ENCODE assay signal across 8 cellular contexts in the genomic region with DNA sequence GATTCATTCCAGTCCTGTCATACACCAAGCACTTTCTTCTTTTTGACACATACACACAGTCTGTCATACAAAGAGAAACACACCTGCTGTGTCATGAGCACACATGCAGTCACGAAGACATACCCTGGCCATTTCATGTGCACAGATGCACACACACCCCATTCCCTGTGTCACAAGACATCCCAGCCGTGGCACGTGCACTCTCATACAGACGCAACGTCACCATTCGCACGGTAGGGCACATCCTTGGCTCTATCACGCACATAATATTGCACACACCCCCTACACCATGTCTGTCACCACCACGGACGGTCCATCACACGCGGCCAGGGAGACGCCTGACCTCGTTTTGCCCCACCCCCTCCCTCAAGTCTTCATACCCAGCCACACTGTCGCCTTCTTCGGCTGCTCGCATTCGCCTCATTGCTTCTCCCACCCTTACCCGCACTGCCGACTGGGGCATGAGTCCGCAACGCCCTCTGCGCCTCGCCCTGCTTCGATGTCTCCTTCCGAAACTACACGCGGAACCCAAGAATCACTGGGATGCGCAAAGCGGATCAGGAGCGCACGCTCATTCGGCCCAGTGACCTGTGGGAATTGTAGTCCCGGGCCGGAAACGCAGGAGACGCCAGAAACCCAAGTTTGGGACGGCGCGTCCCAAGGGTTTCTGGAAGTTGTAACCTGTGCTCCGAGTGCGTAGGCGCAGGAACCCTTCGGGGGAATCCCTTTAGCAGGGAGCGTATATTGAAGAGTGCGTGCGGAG. TPM values are rescaled to one million over a fixed set of nuclear protein-coding genes. Genes with fewer than 3 reads are reported as not detected.
A peak's percentile ranks its signal among the peaks of the same experiment; 100 is the strongest.
DNase-seq lines count a peak whose midpoint lies in the region; ATAC-seq, FAIRE-seq and TF ChIP-seq lines count a peak whose summit lies in the region.

No MANE protein-coding gene starts in this region.

- ATAC-seq in naive thymus-derived CD8-positive, alpha-beta T cell: peak; percentile 68 to 84
- no peak for ATAC-seq in HG03432 (IDR thresholded peaks at IDR 0.05; ENCODE audit: unreplicated experiment)

- H2AFZ ChIP-seq in endothelial cell of umbilical vein (ENCODE audit: low read depth, low read length): peak overlapping the region; percentile 91

- H3K27me3 Mint-ChIP-seq in activated CD4-positive, alpha-beta T cell treated with anti-CD3 and anti-CD28 coated beads, Interleukin-2, amount 10 ng/mL, durations not matched to agents 24 days and 14 days: peaks cover 31% of the 10 kb centered on the region
- peaks cover 5 to 46% (median 30%) of the 10 kb centered on the region in 5 donors for H3K27me3 Mint-ChIP-seq in naive thymus-derived CD8-positive, alpha-beta T cell

- no peak for FAIRE-seq in endothelial cell of umbilical vein (lab: Jason Lieb, UNC)

- BruUV-seq in endothelial cell of umbilical vein (replicated peaks; lab: Mats Ljungman, UMichigan): no TSS peak

- CTCF ChIA-PET in endothelial cell of umbilical vein (lab: Charles Lee): interaction anchor here (0.9 to 1.6 kb wide), 3 partner anchors 11 to 75 kb away, joined by 4 to 7 read pairs (median 5); no protein-coding TSS in a partner anchor

- H3K27ac ChIP-seq in endothelial cell of umbilical vein (ENCODE audit: insufficient read depth, low read depth, low read length) (no peak overlapping the region), urinary bladder (ENCODE audit: low read depth) (no peak overlapping the region)

- H3K9me3 Mint-ChIP-seq in activated CD4-positive, alpha-beta T cell treated with anti-CD3 and anti-CD28 coated beads, Interleukin-2, amount 10 ng/mL, durations not matched to agents 24 days and 14 days: peaks cover 34% of the 10 kb centered on the region
- H3K9me3 Mint-ChIP-seq in naive thymus-derived CD8-positive, alpha-beta T cell: peaks cover 0 to 5% (median 0%) of the 10 kb centered on the region in 9 donors

- POLR2A ChIA-PET in endothelial cell of umbilical vein (lab: Charles Lee): no interaction called here
- POLR2A ChIA-PET in naive thymus-derived CD8-positive, alpha-beta T cell (lab: Charles Lee): no interaction called here

- peak overlapping the region; percentile 43 for H3K4me2 ChIP-seq in endothelial cell of umbilical vein (ENCODE audit: insufficient read depth, low read length)

- H3K27me3 ChIP-seq in endothelial cell of umbilical vein (ENCODE audit: control insufficient read depth in 2 of 2, insufficient read depth in 2 of 2, low read length in 2 of 2): peaks cover 9 to 21% of the 10 kb centered on the region in 2 experiments

- no peaks in the 10 kb centered on the region for H3K9me3 ChIP-seq in endothelial cell of umbilical vein (replicated peaks; ENCODE audit: control insufficient read depth, insufficient read depth, low read length)

- TF ChIP-seq POLR2A in endothelial cell of umbilical vein (IDR thresholded peaks at IDR 0.05; ENCODE audit: low read depth, low read length): no peak

- H3K36me3 ChIP-seq in endothelial cell of umbilical vein (ENCODE audit: control insufficient read depth in 2 of 2, extremely low read depth in 1 of 2, insufficient read depth in 2 of 2, low read length in 2 of 2): no peaks in the 10 kb centered on the region
- no peaks in the 10 kb centered on the region for H3K36me3 ChIP-seq in urinary bladder (ENCODE audit: insufficient read depth)

- H3K4me3 ChIP-seq in endothelial cell of umbilical vein (replicated peaks in 1 of 3; ENCODE audit: insufficient read depth in 1 of 3, low read depth in 1 of 3, low read length in 3 of 3) (peak overlapping the region; percentile 15 to 36 (median 18)), urinary bladder (ENCODE audit: low read depth, low read length) (peak overlapping the region; percentile 22)

- peak overlapping the region; percentile 70 for H3K27ac Mint-ChIP-seq in activated CD4-positive, alpha-beta T cell treated with anti-CD3 and anti-CD28 coated beads, Interleukin-2, amount 10 ng/mL, durations not matched to agents 24 days and 14 days
- H3K27ac Mint-ChIP-seq in naive thymus-derived CD8-positive, alpha-beta T cell: peak overlapping the region; percentile 30 to 89 (median 64)

- H3K4me1 ChIP-seq in endothelial cell of umbilical vein (ENCODE audit: control insufficient read depth, extremely low read depth, insufficient read depth, low read length): no peaks in the 10 kb centered on the region
- H3K4me1 ChIP-seq in urinary bladder (ENCODE audit: insufficient read depth): no peaks in the 10 kb centered on the region

- 9% methylated on average over 47 of the region's 47 CpGs for WGBS in urinary bladder

- H3K4me1 Mint-ChIP-seq in activated CD4-positive, alpha-beta T cell treated with anti-CD3 and anti-CD28 coated beads, Interleukin-2, amount 10 ng/mL, durations not matched to agents 24 days and 14 days: peaks cover 10% of the 10 kb centered on the region
- peaks cover 8 to 11% (median 9%) of the 10 kb centered on the region in 4 donors for H3K4me1 Mint-ChIP-seq in naive thymus-derived CD8-positive, alpha-beta T cell

- H3K79me2 ChIP-seq in endothelial cell of umbilical vein (ENCODE audit: control insufficient read depth, insufficient read depth, low read length): no peaks in the 10 kb centered on the region

- dilution Hi-C loops in endothelial cell of umbilical vein (cut with MboI; ENCODE audit: extremely low pct_ligation_motif_present, low sequenced_read_pairs): no loop called here

- peaks cover 5% of the 10 kb centered on the region for H3K36me3 Mint-ChIP-seq in activated CD4-positive, alpha-beta T cell treated with anti-CD3 and anti-CD28 coated beads, Interleukin-2, amount 10 ng/mL, durations not matched to agents 24 days and 14 days (ENCODE audit: low read depth)
- H3K36me3 Mint-ChIP-seq in naive thymus-derived CD8-positive, alpha-beta T cell: peaks cover 2 to 8% (median 3%) of the 10 kb centered on the region in 3 donors

- H3K4me3 Mint-ChIP-seq in activated CD4-positive, alpha-beta T cell treated with anti-CD3 and anti-CD28 coated beads, Interleukin-2, amount 10 ng/mL, durations not matched to agents 24 days and 14 days: peak overlapping the region; percentile 82
- peak overlapping the region; percentile 82 to 96 (median 90) for H3K4me3 Mint-ChIP-seq in naive thymus-derived CD8-positive, alpha-beta T cell

- DNase-seq in DMS79 (lab: John Stamatoyannopoulos, UW) (peak; percentile 35), endothelial cell of umbilical vein (ENCODE audit: low read depth, low spot score) (peak; percentile 20), HUDEP-2 (lab: John Stamatoyannopoulos, UW; ENCODE audit: unreplicated experiment in 76 of 76) (no peak), HT-29 (ENCODE audit: low spot score) (no peak)
- DNase-seq in activated CD4-positive, alpha-beta T cell treated with anti-CD3 and anti-CD28 coated beads, Interleukin-2, amount 10 ng/mL, durations not matched to agents 24 days and 14 days: peak; percentile 68
- DNase-seq in naive thymus-derived CD8-positive, alpha-beta T cell: peak in 1 of 10 donors; percentile 19

- no peak overlapping the region for H3K9ac ChIP-seq in endothelial cell of umbilical vein (replicated peaks; ENCODE audit: extremely low read depth, insufficient read depth, low read length)

- no peaks in the 10 kb centered on the region for H4K20me1 ChIP-seq in endothelial cell of umbilical vein (replicated peaks; ENCODE audit: control insufficient read depth, extremely low read depth, insufficient read depth, low read length)

- no peak for TF ChIP-seq CTCF in endothelial cell of umbilical vein (IDR thresholded peaks at IDR 0.05; ENCODE audit: extremely low read depth in 1 of 2, insufficient read depth in 1 of 2, low read depth in 1 of 2, low read length in 2 of 2)

- intact Hi-C loops in activated CD4-positive, alpha-beta T cell treated with anti-CD3 and anti-CD28 coated beads, Interleukin-2, amount 10 ng/mL, durations not matched to agents 24 days and 14 days (cut with micrococcal nuclease): loop anchor here (10.0 kb wide), 1 partner anchor 115 kb away; the partner anchor contains the start of gene ZNF45
- intact Hi-C loops in endothelial cell of umbilical vein (cut with micrococcal nuclease): loop anchor here (10.0 kb wide), 1 partner anchor 275 kb away; the partner anchor contains the start of gene ZNF224

- H3K9me1 ChIP-seq in endothelial cell of umbilical vein (replicated peaks; ENCODE audit: control insufficient read depth, extremely low read depth, insufficient read depth, low read length): no peaks in the 10 kb centered on the region

RNA-seq across cellular contexts. Expression of gene ZNF283, which starts 6.8 kb away (rescaled TPM):
- 4.0 and 5.7 TPM in 2 replicates for total RNA-seq in activated CD4-positive, alpha-beta T cell treated with anti-CD3 and anti-CD28 coated beads, Interleukin-2, amount 10 ng/mL, durations not matched to agents 24 days and 14 days
- total RNA-seq in endothelial cell of umbilical vein (6.0 and 10.7 TPM in 2 replicates), urinary bladder (54.0 TPM)
- polyA plus RNA-seq in endothelial cell of umbilical vein (1.4 and 1.9 TPM in 2 replicates), urinary bladder (3.1 TPM)
- 1.7 TPM in 2 replicates for polyA plus RNA-seq in endothelial cell of umbilical vein (2011; cell fraction: cytosol; rRNA removed)
- 6.5 and 6.9 TPM in 2 replicates for polyA plus RNA-seq in endothelial cell of umbilical vein (2011; cell fraction: nucleus; rRNA removed)
- polyA plus RNA-seq in endothelial cell of umbilical vein (2012): 4.0 and 5.0 TPM in 2 replicates
- polyA minus RNA-seq in endothelial cell of umbilical vein: 4.7 and 5.4 TPM in 2 replicates
- polyA minus RNA-seq in endothelial cell of umbilical vein (2011; cell fraction: cytosol; rRNA and poly(A)+ RNA removed): 4.4 TPM
- polyA minus RNA-seq in endothelial cell of umbilical vein (2011; cell fraction: nucleus; rRNA and poly(A)+ RNA removed): 7.6 and 12.2 TPM in 2 replicates
- 10 to 100 TPM; 24.2 to 25.8 TPM for total RNA-seq in naive thymus-derived CD8-positive, alpha-beta T cell
- 1 to 10 TPM; 3.3 to 4.3 (median 3.7) TPM for polyA plus RNA-seq in naive thymus-derived CD8-positive, alpha-beta T cell
- 5.1 and 10.9 TPM in 2 replicates for total RNA-seq in HT-29 (2014; rRNA removed; shearing (Covaris generic))

RNA-seq across cellular contexts. Expression of gene LYPD5, which starts 18.0 kb away (rescaled TPM):
- total RNA-seq in activated CD4-positive, alpha-beta T cell treated with anti-CD3 and anti-CD28 coated beads, Interleukin-2, amount 10 ng/mL, durations not matched to agents 24 days and 14 days: 0.26 and 0.42 TPM in 2 replicates
- total RNA-seq in endothelial cell of umbilical vein (not detected in 2 replicates), urinary bladder (0.58 TPM)
- polyA plus RNA-seq in endothelial cell of umbilical vein (0.11 and 0.28 TPM in 2 replicates), urinary bladder (1.3 TPM)
- polyA plus RNA-seq in endothelial cell of umbilical vein (2011; cell fraction: cytosol; rRNA removed): 0.08 and 0.12 TPM in 2 replicates
- 0.29 and 0.34 TPM in 2 replicates for polyA plus RNA-seq in endothelial cell of umbilical vein (2011; cell fraction: nucleus; rRNA removed)
- 0.16 and 0.25 TPM in 2 replicates for polyA plus RNA-seq in endothelial cell of umbilical vein (2012)
- polyA minus RNA-seq in endothelial cell of umbilical vein: not detected in 2 replicates
- not detected for polyA minus RNA-seq in endothelial cell of umbilical vein (2011; cell fraction: cytosol; rRNA and poly(A)+ RNA removed)
- polyA minus RNA-seq in endothelial cell of umbilical vein (2011; cell fraction: nucleus; rRNA and poly(A)+ RNA removed): not detected in 2 replicates
- total RNA-seq in naive thymus-derived CD8-positive, alpha-beta T cell: under 1 TPM; 0.60 to 0.69 TPM
- under 1 TPM in 2 of 3 donors, not detected in 1; 0.07 to 0.72 TPM for polyA plus RNA-seq in naive thymus-derived CD8-positive, alpha-beta T cell
- total RNA-seq in HT-29 (2014; rRNA removed; shearing (Covaris generic)): 0.05 and 0.23 TPM in 2 replicates

RNA-seq across cellular contexts. Expression of gene KCNN4, which starts 39.5 kb away (rescaled TPM):
- 165 and 172 TPM in 2 replicates for total RNA-seq in activated CD4-positive, alpha-beta T cell treated with anti-CD3 and anti-CD28 coated beads, Interleukin-2, amount 10 ng/mL, durations not matched to agents 24 days and 14 days
- 0.35 TPM in 1 of 2 replicates, not detected in the other for total RNA-seq in endothelial cell of umbilical vein
- 0.27 and 0.29 TPM in 2 replicates for polyA plus RNA-seq in endothelial cell of umbilical vein
- polyA plus RNA-seq in endothelial cell of umbilical vein (2011; cell fraction: cytosol; rRNA removed): 0.14 and 0.16 TPM in 2 replicates
- 0.22 and 0.76 TPM in 2 replicates for polyA plus RNA-seq in endothelial cell of umbilical vein (2011; cell fraction: nucleus; rRNA removed)
- polyA plus RNA-seq in endothelial cell of umbilical vein (2012): 0.26 TPM in 1 of 2 replicates, not detected in the other
- 0.41 and 0.42 TPM in 2 replicates for polyA minus RNA-seq in endothelial cell of umbilical vein
- polyA minus RNA-seq in endothelial cell of umbilical vein (2011; cell fraction: cytosol; rRNA and poly(A)+ RNA removed): 26.3 TPM
- polyA minus RNA-seq in endothelial cell of umbilical vein (2011; cell fraction: nucleus; rRNA and poly(A)+ RNA removed): not detected in 2 replicates
- 100 to 1,000 TPM in 1 of 2 experiments, 10 to 100 TPM in 1; 92.9 to 103 TPM for total RNA-seq in naive thymus-derived CD8-positive, alpha-beta T cell
- 10 to 100 TPM in 2 of 3 donors, 1 to 10 TPM in 1; 7.6 to 28.6 (median 11.7) TPM for polyA plus RNA-seq in naive thymus-derived CD8-positive, alpha-beta T cell
- total RNA-seq in urinary bladder: 4.3 TPM
- polyA plus RNA-seq in urinary bladder: 14.3 TPM
- total RNA-seq in HT-29 (2014; rRNA removed; shearing (Covaris generic)): 0.44 TPM in 1 of 2 replicates, not detected in the other

Comparison
In these comparisons a context has a peak if more than half of its experiments do, and no peak if none do; other contexts are left out.
1. DNase-seq: peak in DMS79 (single experiment), activated CD4-positive, alpha-beta T cell treated with anti-CD3 and anti-CD28 coated beads, Interleukin-2, amount 10 ng/mL, durations not matched to agents 24 days and 14 days (single experiment) and endothelial cell of umbilical vein (single experiment); none in HUDEP-2 (0 of 76) and HT-29 (single experiment).
2. RNA of gene KCNN4, which starts 39.5 kb away (total RNA-seq): 165 to 172 TPM in activated CD4-positive, alpha-beta T cell treated with anti-CD3 and anti-CD28 coated beads, Interleukin-2, amount 10 ng/mL, durations not matched to agents 24 days and 14 days and 92.9 to 103 TPM in naive thymus-derived CD8-positive, alpha-beta T cell; 4.3 TPM in urinary bladder (single experiment), 0.35 TPM in endothelial cell of umbilical vein and 0.44 TPM in HT-29; every median in the first group is over 10 times any median in the second.